28 cellular contexts compared by ENCODE assay signal in genomic region chr6:46605091-46605797, GRCh38. TPM values are rescaled to one million over a fixed set of nuclear protein-coding genes. Genes with fewer than 3 reads are reported as not detected.
DNase-seq lines count a peak whose midpoint lies in the region; ATAC-seq and TF ChIP-seq lines count a peak whose summit lies in the region.
"Had no signal": no experiment of that assay in that cellular context is flagged by ENCODE, and none has a peak within 500 bp of the region (broad histone marks: within the 10 kb centered on the region; RNA-seq: fewer than 3 reads in every experiment).

No MANE protein-coding gene starts in this region.

- no peak for TF ChIP-seq CTCF in testis (IDR thresholded peaks at IDR 0.05)

- DNase-seq in kidney tubule cell (ENCODE audit: low spot score) (peak; percentile 22), HK-2 (ENCODE audit: unreplicated experiment) (no peak), testis (no peak)
- no peak for DNase-seq in stimulated activated CD4-positive, alpha-beta T cell treated with anti-CD3 and anti-CD28 coated beads, Interleukin-1b, Interleukin-23, amount 100 ng/mL, for 48 hours
- DNase-seq: activated CD4-positive, alpha-beta T cell treated with anti-CD3 and anti-CD28 coated beads, Interleukin-2, amount 50 U/mL, for 1 hour; activated naive CD8-positive, alpha-beta T cell treated with anti-CD3 and anti-CD28 coated beads, Interleukin-2, amount 50 U/mL, for 24 hours; CD8-positive, alpha-beta T cell; erythroblast; foreskin fibroblast; immature natural killer cell; left ventricle myocardium superior; MG63; NCI-H1436 treated with DMSO at 0.1 percent for 48 hours; NCI-H2171; NCI-H526 treated with DMSO at 0.1 percent for 48 hours; pancreas; SK-N-SH; stomach; transverse colon had no signal

- H3K4me1 ChIP-seq in testis = no peaks in the 10 kb centered on the region
- H3K4me1 ChIP-seq: pancreas, stomach, transverse colon had no signal

- ATAC-seq in GM18519 (IDR thresholded peaks at IDR 0.05; ENCODE audit: low FRiP score, unreplicated experiment) (peak; percentile 49), GM19463 (IDR thresholded peaks at IDR 0.05; ENCODE audit: unreplicated experiment) (peak; percentile 94), HG02938 (IDR thresholded peaks at IDR 0.05; ENCODE audit: unreplicated experiment) (peak; percentile 62)
- ATAC-seq: activated naive CD8-positive, alpha-beta T cell treated with anti-CD3 and anti-CD28 coated beads, Interleukin-2, amount 50 U/mL, for 24 hours; CD8-positive, alpha-beta T cell; left ventricle myocardium superior had no signal

- H3K4me3 ChIP-seq in testis = no peak overlapping the region
- H3K4me3 ChIP-seq: MG63, pancreas, right atrium auricular region, stomach, transverse colon had no signal

- H3K27me3 ChIP-seq in testis = no peaks in the 10 kb centered on the region
- H3K27me3 ChIP-seq: MG63, pancreas, right atrium auricular region, stomach, transverse colon had no signal

- H3K36me3 ChIP-seq in testis (ENCODE audit: low read depth, missing control alignments) = no peaks in the 10 kb centered on the region
- H3K36me3 ChIP-seq: MG63, pancreas, right atrium auricular region, stomach, transverse colon had no signal

- H3K27ac ChIP-seq in testis = no peak overlapping the region
- H3K27ac ChIP-seq: pancreas, right atrium auricular region, RWPE1, stomach, transverse colon had no signal

- TF ChIP-seq POLR2A in testis (IDR thresholded peaks at IDR 0.05) = no peak

- intact Hi-C loops in testis (cut with DNase I; ENCODE audit: low total_unique reads) = no loop called here

- H3K9me3 ChIP-seq in testis = no peaks in the 10 kb centered on the region
- H3K9me3 ChIP-seq: MG63, pancreas, right atrium auricular region, SK-N-SH, stomach, transverse colon had no signal

- WGBS in testis, 2 donors = 77% methylated on average over 3 of the region's 3 CpGs

RNA-seq across cellular contexts. Expression of gene CYP39A1, which starts 47.4 kb away (rescaled TPM):
- 10 to 100 TPM; 13.5 to 14.1 TPM for total RNA-seq in testis
- polyA plus RNA-seq in testis (ENCODE audit: insufficient read depth, low read depth, low replicate concordance) = 6.5 TPM
- total RNA-seq: CD8-positive, alpha-beta T cell; G401; mononuclear cell; T-helper 2 cell treated with Interferon-gamma antibody and Interleukin-4, amounts not matched to agents 100 ng/mL and 5 ng/mL, for 36 hours had no signal
- polyA plus RNA-seq: IgD-negative memory B cell, immature natural killer cell, SK-N-SH had no signal

RNA-seq across cellular contexts. Expression of gene SLC25A27, which starts 47.5 kb away (rescaled TPM):
- total RNA-seq in testis = 10 to 100 TPM; 72.8 to 81.8 TPM
- polyA plus RNA-seq in testis (ENCODE audit: insufficient read depth, low read depth, low replicate concordance) = 26.3 TPM
- total RNA-seq: G401; T-helper 2 cell treated with Interferon-gamma antibody and Interleukin-4, amounts not matched to agents 100 ng/mL and 5 ng/mL, for 36 hours had no signal
- polyA plus RNA-seq: IgD-negative memory B cell, immature natural killer cell had no signal
